Comparison of ENCODE assay signal across 13 cellular contexts in the genomic region with DNA sequence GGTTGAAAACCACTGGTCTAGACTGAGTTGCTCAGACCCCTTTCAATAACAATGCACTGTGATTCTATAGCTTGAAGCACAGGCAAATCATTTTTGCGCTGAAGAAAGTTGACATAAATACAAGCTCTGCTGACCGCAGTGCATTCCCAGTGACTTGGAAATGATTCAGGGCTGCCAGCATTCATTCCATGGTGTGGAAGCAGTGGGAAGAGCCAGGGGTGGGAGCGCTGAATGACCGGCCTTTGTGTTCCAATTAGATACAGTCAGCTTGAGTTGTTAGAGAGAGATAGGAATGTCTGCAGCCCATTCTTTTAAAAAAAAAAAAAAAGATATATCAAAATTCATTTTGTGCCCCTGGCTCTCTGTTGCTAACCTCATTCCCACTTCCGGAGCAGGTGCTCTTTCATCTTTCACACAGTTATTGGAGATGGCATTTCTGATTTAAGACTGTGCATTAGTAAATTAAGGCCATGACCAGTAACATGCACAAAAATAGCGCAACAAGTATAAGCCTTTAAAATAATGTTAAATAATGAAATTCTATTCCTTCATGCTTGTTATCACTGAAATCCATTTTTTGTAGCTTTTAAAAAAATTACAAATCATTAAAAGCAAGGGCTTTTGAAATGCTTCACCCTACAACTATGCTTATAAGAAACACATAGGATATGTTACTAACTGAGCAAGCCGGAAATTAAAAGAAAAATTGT. TPM values are rescaled to one million over a fixed set of nuclear protein-coding genes. Genes with fewer than 3 reads are reported as not detected.
A peak's percentile ranks its signal among the peaks of the same experiment; 100 is the strongest.
DNase-seq lines count a peak whose midpoint lies in the region; ATAC-seq lines count a peak whose summit lies in the region.
"Had no signal": no experiment of that assay in that cellular context is flagged by ENCODE, and none has a peak within 500 bp of the region (broad histone marks: within the 10 kb centered on the region; RNA-seq: fewer than 3 reads in every experiment).

No MANE protein-coding gene starts in this region.

- no peak for ATAC-seq in HG03135 (IDR thresholded peaks at IDR 0.05; ENCODE audit: unreplicated experiment)
- no peak for ATAC-seq in GM21528 (IDR thresholded peaks at IDR 0.05; ENCODE audit: low FRiP score, unreplicated experiment)
- no peak for ATAC-seq in GM19035 (IDR thresholded peaks at IDR 0.05; ENCODE audit: unreplicated experiment)
- ATAC-seq: heart right ventricle had no signal

- WGBS in mesodermal cell (ENCODE audit: insufficient coverage in 2 of 2), 2 experiments = 61 to 65% methylated on average over 3 of the region's 7 CpGs

- no peak overlapping the region for H3K4me3 ChIP-seq in mesodermal cell (ENCODE audit: extremely low read depth, insufficient read depth, low read length, poor library complexity, severe bottlenecking)
- H3K4me3 ChIP-seq: heart right ventricle had no signal

- H3K9me3 ChIP-seq in mesodermal cell (ENCODE audit: control insufficient read depth, low read length) = no peaks in the 10 kb centered on the region

- peaks cover 11% of the 10 kb centered on the region for H3K4me1 ChIP-seq in mesodermal cell (ENCODE audit: control insufficient read depth, insufficient read depth, low read length, poor library complexity, severe bottlenecking)

- H3K36me3 ChIP-seq in mesodermal cell (ENCODE audit: control insufficient read depth, insufficient read depth, low read length) = no peaks in the 10 kb centered on the region
- H3K36me3 ChIP-seq: heart right ventricle had no signal

- DNase-seq in AG20443 (ENCODE audit: low spot score) = peak; percentile 80
- peak; percentile 95 for DNase-seq in M059J (ENCODE audit: low read depth)
- DNase-seq in cerebellar cortex (ENCODE audit: low spot score) = peak; percentile 4
- DNase-seq in CD1c-positive myeloid dendritic cell (ENCODE audit: extremely low spot score) = no peak
- DNase-seq: activated CD4-positive, alpha-beta T cell treated with anti-CD3 and anti-CD28 coated beads, Interleukin-2, amount 50 U/mL, for 48 hours; COR-L47; heart right ventricle; NCI-H2081 treated with DMSO at 0.1 percent for 48 hours; SIG-M5 had no signal

- H3K27ac ChIP-seq in mesodermal cell (ENCODE audit: low read depth, low read length, severe bottlenecking) = peak overlapping the region; percentile 56

RNA-seq across cellular contexts. Expression of a gene that starts 59.4 kb away (rescaled TPM):
- total RNA-seq in M059J (2014; rRNA removed; shearing (Covaris generic)) = not detected in 2 replicates
- polyA plus RNA-seq in mesodermal cell (2013, experiment 1 of 2) = not detected
- not detected for polyA plus RNA-seq in mesodermal cell (2013, experiment 2 of 2)
